ENCODE assay signal across 8 cellular contexts in genomic region chr2:174683392-174683759, GRCh38.
DNase-seq lines count a peak whose midpoint lies in the region; ATAC-seq and TF ChIP-seq lines count a peak whose summit lies in the region.

No MANE protein-coding gene starts in this region.

- no peak overlapping the region for H2AFZ ChIP-seq in mammary epithelial cell (ENCODE audit: low read depth, low read length)

- no peaks in the 10 kb centered on the region for H3K36me3 Mint-ChIP-seq in MCF 10A (ENCODE audit: insufficient read depth, unreplicated experiment)
- H3K36me3 Mint-ChIP-seq in activated T-cell treated with anti-CD3 and anti-CD28 coated beads, Interleukin-2, amount 50 U/mL, for 4 hours (ENCODE audit: insufficient read depth) = no peaks in the 10 kb centered on the region

- no peak overlapping the region for H3K9ac ChIP-seq in mammary epithelial cell (ENCODE audit: insufficient read depth, low read length)

- DNase-seq in MCF 10A (ENCODE audit: unreplicated experiment) = no peak
- DNase-seq in mammary epithelial cell = no peak
- DNase-seq in activated T-cell treated with anti-CD3 and anti-CD28 coated beads, Interleukin-2, amount 50 U/mL, for 4 hours = peak; percentile 13
- DNase-seq in right atrium auricular region (ENCODE audit: low spot score) = no peak
- no peak for DNase-seq in retinal pigment epithelial cell (ENCODE audit: low read depth)
- DNase-seq in cerebellar cortex (ENCODE audit: low spot score) = no peak

- H3K27me3 ChIP-seq in mammary epithelial cell (ENCODE audit: insufficient read depth, low read length) = peaks cover 38% of the 10 kb centered on the region
- H3K27me3 ChIP-seq in right atrium auricular region = no peaks in the 10 kb centered on the region

- H3K4me3 ChIP-seq in mammary epithelial cell (replicated peaks in 1 of 3; ENCODE audit: insufficient read depth in 1 of 3, low read depth in 2 of 3, low read length in 3 of 3) (no peak overlapping the region), right atrium auricular region (peak overlapping the region; percentile 94 to 98), retinal pigment epithelial cell (ENCODE audit: low read length) (peak overlapping the region; percentile 57)

- H3K27ac ChIP-seq in mammary epithelial cell (ENCODE audit: insufficient read depth, low read depth, low read length) (no peak overlapping the region), KOPT-K1 (ENCODE audit: low read depth, low read length, poor library complexity, severe bottlenecking) (peak overlapping the region; percentile 82), right atrium auricular region (peak overlapping the region; percentile 87 to 90)

- peak overlapping the region; percentile 62 for H3K4me3 Mint-ChIP-seq in MCF 10A (ENCODE audit: unreplicated experiment)
- H3K4me3 Mint-ChIP-seq in activated T-cell treated with anti-CD3 and anti-CD28 coated beads, Interleukin-2, amount 50 U/mL, for 4 hours = peak overlapping the region; percentile 90

- H3K4me1 ChIP-seq in mammary epithelial cell (ENCODE audit: insufficient read depth, low read length) = peaks cover 6% of the 10 kb centered on the region
- H3K4me1 ChIP-seq in right atrium auricular region = peaks cover 0 to 40% of the 10 kb centered on the region in 2 donors

- H3K4me1 Mint-ChIP-seq in MCF 10A (ENCODE audit: insufficient read depth, unreplicated experiment) = no peaks in the 10 kb centered on the region
- peaks cover 55% of the 10 kb centered on the region for H3K4me1 Mint-ChIP-seq in activated T-cell treated with anti-CD3 and anti-CD28 coated beads, Interleukin-2, amount 50 U/mL, for 4 hours (ENCODE audit: low read depth)

- dilution Hi-C loops in mammary epithelial cell (cut with HindIII; ENCODE audit: low sequenced_read_pairs) = no loop called here

- intact Hi-C loops in MCF 10A (cut with micrococcal nuclease) (no loop called here), mammary epithelial cell (cut with micrococcal nuclease) (no loop called here)

- no peaks in the 10 kb centered on the region for H3K36me3 ChIP-seq in mammary epithelial cell (ENCODE audit: insufficient read depth, low read length)
- no peaks in the 10 kb centered on the region for H3K36me3 ChIP-seq in KOPT-K1 (ENCODE audit: insufficient read depth, low read length)
- no peaks in the 10 kb centered on the region for H3K36me3 ChIP-seq in right atrium auricular region

- no peak overlapping the region for H3K4me2 ChIP-seq in mammary epithelial cell (ENCODE audit: insufficient read depth, low read depth, low read length)

- no peak for TF ChIP-seq CTCF in MCF 10A (IDR thresholded peaks at IDR 0.05; ENCODE audit: unreplicated experiment)
- TF ChIP-seq CTCF in mammary epithelial cell (conservative IDR thresholded peaks at IDR 0.05 in 1 of 2, IDR thresholded peaks at IDR 0.05 in 1 of 2; ENCODE audit: extremely low read depth in 1 of 2, insufficient read depth in 1 of 2, low read depth in 1 of 2, low read length in 2 of 2) = no peak
- peak in 1 of 2 donors; percentile 23 for TF ChIP-seq CTCF in right atrium auricular region (IDR thresholded peaks at IDR 0.05)
- peak; percentile 41 for TF ChIP-seq CTCF in retinal pigment epithelial cell (conservative IDR thresholded peaks at IDR 0.05; ENCODE audit: low read depth, low read length)

- H3K9me3 ChIP-seq in mammary epithelial cell (replicated peaks; ENCODE audit: insufficient read depth, low read length) = no peaks in the 10 kb centered on the region
- no peaks in the 10 kb centered on the region for H3K9me3 ChIP-seq in KOPT-K1 (ENCODE audit: insufficient read depth, low read length, poor library complexity, severe bottlenecking)
- H3K9me3 ChIP-seq in right atrium auricular region = no peaks in the 10 kb centered on the region

- POLR2A ChIA-PET in MCF 10A (lab: Yijun Ruan, JAX) = no interaction called here

- CTCF ChIA-PET in MCF 10A (lab: Yijun Ruan, JAX) (interaction anchor here (1.0 to 1.3 kb wide), 2 partner anchors 12 to 105 kb away, joined by 3 to 9 read pairs; no protein-coding TSS in a partner anchor), mammary epithelial cell (lab: Charles Lee; ENCODE audit: low non-redundant PET) (no interaction called here)

- BruUV-seq in MCF 10A (replicated peaks; lab: Mats Ljungman, UMichigan) = no TSS peak
- BruUV-seq in mammary epithelial cell (replicated peaks; lab: Mats Ljungman, UMichigan) = no TSS peak

- in situ Hi-C loops in mammary epithelial cell (cut with MboI; ENCODE audit: low sequenced_read_pairs in 2 of 2) = loop anchor here in 1 of 2 donors (25.0 kb wide), 1 partner anchor 221 kb away; no protein-coding TSS in a partner anchor

- H3K27ac Mint-ChIP-seq in MCF 10A (ENCODE audit: low read depth, unreplicated experiment) = no peak overlapping the region

- no peaks in the 10 kb centered on the region for H3K79me2 ChIP-seq in mammary epithelial cell (ENCODE audit: insufficient read depth, low read length)

- no peaks in the 10 kb centered on the region for H3K9me3 Mint-ChIP-seq in MCF 10A (ENCODE audit: unreplicated experiment)
- H3K9me3 Mint-ChIP-seq in activated T-cell treated with anti-CD3 and anti-CD28 coated beads, Interleukin-2, amount 50 U/mL, for 4 hours = no peaks in the 10 kb centered on the region

- peak; percentile 19 to 20 for ATAC-seq in activated T-cell treated with anti-CD3 and anti-CD28 coated beads, Interleukin-2, amount 50 U/mL, for 4 hours
- ATAC-seq in GM21717 (IDR thresholded peaks at IDR 0.05; ENCODE audit: unreplicated experiment) = no peak

- peaks cover 17% of the 10 kb centered on the region for H3K27me3 Mint-ChIP-seq in MCF 10A (ENCODE audit: insufficient read depth, unreplicated experiment)
- no peaks in the 10 kb centered on the region for H3K27me3 Mint-ChIP-seq in activated T-cell treated with anti-CD3 and anti-CD28 coated beads, Interleukin-2, amount 50 U/mL, for 4 hours (ENCODE audit: low read depth)

- 2% methylated on average over 5 of the region's 10 CpGs for WGBS in mammary epithelial cell (ENCODE audit: low coverage, missing lambda C conversion rate)

- no peaks in the 10 kb centered on the region for H4K20me1 ChIP-seq in mammary epithelial cell (ENCODE audit: insufficient read depth, low read length)

Comparison
In these comparisons a context has a peak if more than half of its experiments do, and no peak if none do; other contexts are left out.
1. H3K4me3 ChIP-seq: peak in right atrium auricular region (2 of 2) and retinal pigment epithelial cell (single experiment); none in mammary epithelial cell (0 of 3).